8 cellular contexts compared by ENCODE assay signal in the genomic region with DNA sequence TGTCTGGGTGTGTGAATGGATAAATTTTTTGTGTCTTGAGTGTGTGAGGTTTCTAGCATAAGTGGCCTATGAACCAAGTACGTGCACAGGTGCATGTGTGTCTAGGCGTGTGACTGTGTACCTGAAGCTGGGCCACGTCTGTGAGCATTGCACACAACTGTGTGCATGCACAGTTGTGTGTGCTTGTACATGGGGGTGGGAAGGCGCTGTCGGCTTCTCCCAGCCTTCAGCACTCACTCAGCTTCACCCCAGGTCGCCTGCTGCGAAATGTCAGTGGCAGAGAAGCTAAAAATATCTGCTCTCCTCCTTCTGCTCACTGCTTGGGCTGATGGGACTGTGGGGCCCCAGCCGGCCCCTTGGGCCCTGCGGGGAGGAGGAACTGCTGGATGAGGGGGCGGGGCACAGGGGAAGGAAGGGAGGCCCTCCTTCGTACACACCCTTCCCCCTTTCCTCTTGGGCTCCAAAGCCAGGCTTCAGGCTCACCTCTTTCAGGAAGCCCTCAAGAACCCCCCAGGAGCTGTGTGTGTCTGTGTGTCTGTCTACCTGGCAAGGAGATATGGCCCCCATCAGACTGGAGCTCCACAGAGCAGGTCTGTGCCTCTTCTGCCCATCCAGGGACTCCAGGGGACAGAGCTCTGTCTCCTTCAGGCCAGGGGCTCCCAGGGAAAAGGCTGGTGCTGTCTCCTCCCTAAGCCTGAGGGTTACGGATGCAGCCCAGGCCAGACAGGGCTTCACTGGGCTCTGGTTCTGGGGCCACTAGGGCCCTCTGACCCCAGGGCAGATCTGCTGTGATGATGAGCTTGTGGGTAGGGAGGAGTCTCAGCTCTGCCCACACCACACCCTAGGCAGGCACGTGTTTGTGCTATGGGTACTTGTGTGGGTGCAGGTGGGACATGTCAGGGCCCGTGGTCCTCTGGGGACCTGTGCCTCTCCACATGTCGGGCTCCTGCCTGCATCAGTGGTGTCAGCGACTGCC. TPM values are rescaled to one million over a fixed set of nuclear protein-coding genes. Genes with fewer than 3 reads are reported as not detected.
A peak's percentile ranks its signal among the peaks of the same experiment; 100 is the strongest.
DNase-seq lines count a peak whose midpoint lies in the region; ATAC-seq and TF ChIP-seq lines count a peak whose summit lies in the region.

No MANE protein-coding gene starts in this region.

- peak in 1 of 3 experiments; percentile 6 for TF ChIP-seq CTCF in esophagus muscularis mucosa (IDR thresholded peaks at IDR 0.05)
- no peak for TF ChIP-seq CTCF in neural cell (IDR thresholded peaks at IDR 0.05; ENCODE audit: poor library complexity, severe bottlenecking)

- TF ChIP-seq EP300 in esophagus muscularis mucosa (IDR thresholded peaks at IDR 0.05) (no peak), neural cell (conservative IDR thresholded peaks at IDR 0.05; ENCODE audit: poor library complexity, severe bottlenecking) (peak; percentile 60)

- peak; percentile 48 for DNase-seq in DMS153 (lab: John Stamatoyannopoulos, UW)
- DNase-seq in GM23248, result peak; percentile 58
- peak; percentile 85 for DNase-seq in NCI-H2227 treated with DMSO at 0.1 percent for 48 hours (lab: John Stamatoyannopoulos, UW)
- DNase-seq in activated CD8-positive, alpha-beta T cell treated with anti-CD3 and anti-CD28 coated beads, Interleukin-2, amount 10 ng/mL, durations not matched to agents 7 days and 5 days, result peak; percentile 85
- DNase-seq in esophagus muscularis mucosa (ENCODE audit: extremely low spot score), result no peak
- DNase-seq in ureter (ENCODE audit: low spot score), result peak; percentile 76

- peak overlapping the region; percentile 65 for H3K27ac Mint-ChIP-seq in activated CD8-positive, alpha-beta T cell treated with anti-CD3 and anti-CD28 coated beads, Interleukin-2, amount 10 ng/mL, durations not matched to agents 7 days and 5 days

- H3K9ac ChIP-seq in GM23248 (0 out of 2 replicates have a peak overlapping the region, but pooled peaks have one; percentile 29), neural cell (ENCODE audit: low read length) (peak overlapping the region; percentile 65)

- POLR2A ChIA-PET in activated CD8-positive, alpha-beta T cell treated with anti-CD3 and anti-CD28 coated beads, Interleukin-2, amount 10 ng/mL, durations not matched to agents 7 days and 5 days (lab: Charles Lee), result interaction anchor here (0.9 to 5.9 kb wide), 5 partner anchors 10 to 123 kb away, joined by 4 to 51 read pairs (median 5); partner anchors contain the start of gene WASF2

- H3K79me2 ChIP-seq in GM23248 (ENCODE audit: insufficient read depth) (no peaks in the 10 kb centered on the region), neural cell (replicated peaks; ENCODE audit: insufficient read depth, low read length) (no peaks in the 10 kb centered on the region)

- no peaks in the 10 kb centered on the region for H3K27me3 Mint-ChIP-seq in activated CD8-positive, alpha-beta T cell treated with anti-CD3 and anti-CD28 coated beads, Interleukin-2, amount 10 ng/mL, durations not matched to agents 7 days and 5 days (ENCODE audit: low read depth)

- CTCF ChIA-PET in activated CD8-positive, alpha-beta T cell treated with anti-CD3 and anti-CD28 coated beads, Interleukin-2, amount 10 ng/mL, durations not matched to agents 7 days and 5 days (lab: Charles Lee), result interaction anchor here (0.6 to 7.1 kb wide), 12 partner anchors 10 to 137 kb away, joined by 3 to 97 read pairs (median 8); partner anchors contain the start of genes AHDC1 and WASF2

- H3K27me3 ChIP-seq in GM23248 (replicated peaks; ENCODE audit: insufficient read depth) (no peaks in the 10 kb centered on the region), esophagus muscularis mucosa (no peaks in the 10 kb centered on the region), neural cell (ENCODE audit: insufficient read depth, low read depth, low read length) (no peaks in the 10 kb centered on the region)

- WGBS in GM23248 (ENCODE audit: low coverage in 1 of 2, low lambda C conversion rate in 2 of 2, missing lambda C conversion rate in 2 of 2), 2 experiments, result 50 to 55% methylated on average over 15 to 16 of the region's 16 CpGs
- WGBS in esophagus muscularis mucosa, result 31% methylated on average over 11 of the region's 16 CpGs

- H3K4me1 Mint-ChIP-seq in activated CD8-positive, alpha-beta T cell treated with anti-CD3 and anti-CD28 coated beads, Interleukin-2, amount 10 ng/mL, durations not matched to agents 7 days and 5 days (ENCODE audit: low read depth), result peaks cover 67% of the 10 kb centered on the region

- H3K4me1 ChIP-seq in GM23248 (ENCODE audit: insufficient read depth), result peaks cover 48% of the 10 kb centered on the region
- peaks cover 88 to 98% (median 96%) of the 10 kb centered on the region in 4 donors for H3K4me1 ChIP-seq in esophagus muscularis mucosa

- H2AFZ ChIP-seq in GM23248, result no peak overlapping the region; the same call in 1 of the 2 replicates
- no peak overlapping the region for H2AFZ ChIP-seq in neural cell (ENCODE audit: low read depth, low read length)

- H3K36me3 Mint-ChIP-seq in activated CD8-positive, alpha-beta T cell treated with anti-CD3 and anti-CD28 coated beads, Interleukin-2, amount 10 ng/mL, durations not matched to agents 7 days and 5 days (ENCODE audit: low read depth), result peaks cover 11% of the 10 kb centered on the region

- H4K20me1 ChIP-seq in GM23248 (ENCODE audit: insufficient read depth) (no peaks in the 10 kb centered on the region), neural cell (ENCODE audit: insufficient read depth) (no peaks in the 10 kb centered on the region)

- in situ Hi-C loops in GM23248 (cut with MboI), result no loop called here

- intact Hi-C loops in esophagus muscularis mucosa (cut with DNase I), result no loop called here

- no peak for TF ChIP-seq POLR2A in esophagus muscularis mucosa (IDR thresholded peaks at IDR 0.05; ENCODE audit: low read depth)

- H3K9me3 ChIP-seq in GM23248 (ENCODE audit: low read depth), result no peaks in the 10 kb centered on the region
- no peaks in the 10 kb centered on the region for H3K9me3 ChIP-seq in esophagus muscularis mucosa
- H3K9me3 ChIP-seq in neural cell (ENCODE audit: low read length), result no peaks in the 10 kb centered on the region

- H3K27ac ChIP-seq in GM23248 (no peak overlapping the region), esophagus muscularis mucosa (replicated peaks in 1 of 4) (peak overlapping the region; percentile 92 to 97 (median 96)), neural cell (ENCODE audit: low read length) (peak overlapping the region; percentile 87)

- no peaks in the 10 kb centered on the region for H3K9me2 ChIP-seq in GM23248 (ENCODE audit: insufficient read depth)
- no peaks in the 10 kb centered on the region for H3K9me2 ChIP-seq in neural cell (ENCODE audit: insufficient read depth, low read length)

- H3K4me2 ChIP-seq in GM23248 (ENCODE audit: unreplicated experiment), result peak overlapping the region; percentile 46
- H3K4me2 ChIP-seq in neural cell (ENCODE audit: low read length), result peak overlapping the region; percentile 31

- H3F3A ChIP-seq in GM23248 (ENCODE audit: insufficient read depth) (no peaks in the 10 kb centered on the region; the same call in 1 of the 2 replicates), neural cell (ENCODE audit: insufficient read depth, low read length, poor library complexity, severe bottlenecking) (peaks cover 4% of the 10 kb centered on the region)

- H3K4me3 ChIP-seq in GM23248 (no peak overlapping the region), esophagus muscularis mucosa (peak overlapping the region; percentile 43 to 57 (median 53)), neural cell (ENCODE audit: low read length) (peak overlapping the region; percentile 54)

- ATAC-seq in activated CD8-positive, alpha-beta T cell treated with anti-CD3 and anti-CD28 coated beads, Interleukin-2, amount 10 ng/mL, durations not matched to agents 7 days and 5 days, result peak; percentile 56
- no peak for ATAC-seq in HG02884 (IDR thresholded peaks at IDR 0.05; ENCODE audit: unreplicated experiment)

- TF ChIP-seq RAD21 in neural cell (conservative IDR thresholded peaks at IDR 0.05), result peak; percentile 26

- H3K36me3 ChIP-seq in GM23248 (ENCODE audit: low read depth) (no peaks in the 10 kb centered on the region), esophagus muscularis mucosa (no peaks in the 10 kb centered on the region), neural cell (ENCODE audit: insufficient read depth, low read length) (no peaks in the 10 kb centered on the region)

- no peaks in the 10 kb centered on the region for H3K9me3 Mint-ChIP-seq in activated CD8-positive, alpha-beta T cell treated with anti-CD3 and anti-CD28 coated beads, Interleukin-2, amount 10 ng/mL, durations not matched to agents 7 days and 5 days (ENCODE audit: insufficient read depth)

- peak overlapping the region; percentile 66 for H3K4me3 Mint-ChIP-seq in activated CD8-positive, alpha-beta T cell treated with anti-CD3 and anti-CD28 coated beads, Interleukin-2, amount 10 ng/mL, durations not matched to agents 7 days and 5 days

RNA-seq across cellular contexts. Expression of gene WASF2, which starts 35.6 kb away (rescaled TPM):
- total RNA-seq in GM23248 (2014; rRNA removed; shearing (Covaris generic)), result 18.6 and 19.3 TPM in 2 replicates
- polyA plus RNA-seq in GM23248 (2016; fragmentation: Nextera tagmentation; extraction: Ambion mirVana), result 117 and 118 TPM in 2 replicates
- 100 to 1,000 TPM; 120 to 127 TPM for total RNA-seq in activated CD8-positive, alpha-beta T cell treated with anti-CD3 and anti-CD28 coated beads, Interleukin-2, amount 10 ng/mL, durations not matched to agents 7 days and 5 days
- 100 to 1,000 TPM in 2 of 4 donors, 10 to 100 TPM in 2; 78.5 to 141 (median 101) TPM for total RNA-seq in esophagus muscularis mucosa
- 2.5 and 3.3 TPM in 2 replicates for polyA plus RNA-seq in neural cell
- 7.5 and 9.3 TPM in 2 replicates for polyA minus RNA-seq in neural cell
- total RNA-seq in ureter, result 141 TPM
